ENCODE assay signal across 14 cellular contexts in genomic region chr9:126682928-126683697, GRCh38.
DNase-seq lines count a peak whose midpoint lies in the region; ATAC-seq and TF ChIP-seq lines count a peak whose summit lies in the region.
"Had no signal": no experiment of that assay in that cellular context is flagged by ENCODE, and none has a peak within 500 bp of the region (broad histone marks: within the 10 kb centered on the region; RNA-seq: fewer than 3 reads in every experiment).

No MANE protein-coding gene starts in this region.

- peaks cover 8% of the 10 kb centered on the region for H3K36me3 Mint-ChIP-seq in Caco-2 (ENCODE audit: insufficient read depth, unreplicated experiment)
- H3K36me3 Mint-ChIP-seq: immature natural killer cell had no signal

- H3K23ac ChIP-seq in neuronal stem cell (ENCODE audit: low read depth, low read length, poor library complexity), result peak overlapping the region; percentile 68

- H3K4me1 ChIP-seq in Caco-2 (no peaks in the 10 kb centered on the region; the same call in 1 of the 2 replicates), heart left ventricle (peaks cover 0 to 12% (median 0%) of the 10 kb centered on the region in 12 donors), neuronal stem cell (ENCODE audit: control insufficient read depth in 2 of 2, insufficient read depth in 1 of 2, low read depth in 1 of 2, low read length in 2 of 2) (peaks cover 0 to 7% of the 10 kb centered on the region in 2 donors)

- CTCF ChIA-PET in Caco-2 (lab: Charles Lee), result no interaction called here

- no peaks in the 10 kb centered on the region for H3K36me3 ChIP-seq in Caco-2 (ENCODE audit: control insufficient read depth, insufficient read depth, low read length)
- H3K36me3 ChIP-seq in heart left ventricle, result no peaks in the 10 kb centered on the region
- H3K36me3 ChIP-seq in neuronal stem cell (replicated peaks in 1 of 2; ENCODE audit: control insufficient read depth in 2 of 2, insufficient read depth in 2 of 2, low read length in 2 of 2), result no peaks in the 10 kb centered on the region

- no peak for TF ChIP-seq POLR2A in heart left ventricle (IDR thresholded peaks at IDR 0.05)

- POLR2A ChIA-PET in Caco-2 (lab: Charles Lee), result interaction anchor here (0.6 kb wide), 1 partner anchor 232 kb away, joined by 8 read pairs; no protein-coding TSS in a partner anchor

- peak overlapping the region; percentile 21 for H3K4me3 ChIP-seq in Caco-2 (ENCODE audit: low read depth, low read length)
- H3K4me3 ChIP-seq in heart left ventricle, result peak overlapping the region in 9 of 12 donors; percentile 10 to 43 (median 25)
- H3K4me3 ChIP-seq in neuronal stem cell (ENCODE audit: low read length in 2 of 2), result no peak overlapping the region
- H3K4me3 ChIP-seq: mucosa of descending colon had no signal

- no peak overlapping the region for H3K27ac ChIP-seq in heart left ventricle
- H3K27ac ChIP-seq in neuronal stem cell (replicated peaks; ENCODE audit: low read length), result no peak overlapping the region

- H3K4me2 ChIP-seq in neuronal stem cell (ENCODE audit: insufficient read depth, low read length, poor library complexity, severe bottlenecking), result no peak overlapping the region

- BruUV-seq in Caco-2 (replicated peaks; lab: Mats Ljungman, UMichigan), result no TSS peak

- no peak overlapping the region for H4K8ac ChIP-seq in neuronal stem cell (ENCODE audit: low read depth, low read length)

- H3K9me3 Mint-ChIP-seq in Caco-2 (ENCODE audit: unreplicated experiment), result no peaks in the 10 kb centered on the region

- DNase-seq in Caco-2, result peak in 1 of 2 experiments; percentile 51
- peak; percentile 43 for DNase-seq in SW480 (ENCODE audit: low spot score)
- DNase-seq in heart left ventricle, result peak in 4 of 5 donors; percentile 27 to 68 (median 42)
- DNase-seq in neuronal stem cell (ENCODE audit: low spot score), result no peak
- no peak for DNase-seq in HK-2 (ENCODE audit: unreplicated experiment)
- DNase-seq in epidermal melanocyte (ENCODE audit: insufficient read length, low spot score), result no peak
- DNase-seq in NCI-H1105 (lab: John Stamatoyannopoulos, UW), result no peak
- DNase-seq: activated naive CD4-positive, alpha-beta T cell treated with anti-CD3 and anti-CD28 coated beads, Interleukin-2, amount 50 U/mL, for 16 hours; immature natural killer cell; NCI-H2081; stimulated activated CD4-positive, alpha-beta T cell treated with anti-CD3 and anti-CD28 coated beads, Interleukin-4, amount 100 ng/mL, for 4 hours; stimulated activated naive CD4-positive, alpha-beta T cell treated with Interleukin-2 at 50 U/mL for 16 hours had no signal

- H3K4ac ChIP-seq in neuronal stem cell (ENCODE audit: low read length), result no peak overlapping the region

- no peak overlapping the region for H2BK12ac ChIP-seq in neuronal stem cell (ENCODE audit: low read length)

- H3K18ac ChIP-seq in neuronal stem cell (ENCODE audit: low read length), result peak overlapping the region; percentile 67

- peaks cover 26% of the 10 kb centered on the region for H3K4me1 Mint-ChIP-seq in Caco-2 (ENCODE audit: low read depth, unreplicated experiment)

- H2BK15ac ChIP-seq in neuronal stem cell (ENCODE audit: low read length), result no peak overlapping the region

- no peak overlapping the region for H3K27ac Mint-ChIP-seq in Caco-2 (ENCODE audit: unreplicated experiment)
- H3K27ac Mint-ChIP-seq: immature natural killer cell had no signal

- H3K9me3 ChIP-seq in Caco-2, result no peaks in the 10 kb centered on the region
- no peaks in the 10 kb centered on the region for H3K9me3 ChIP-seq in heart left ventricle
- peaks cover 0 to 5% of the 10 kb centered on the region in 2 donors for H3K9me3 ChIP-seq in neuronal stem cell (replicated peaks in 1 of 2; ENCODE audit: control insufficient read depth in 2 of 2, insufficient read depth in 1 of 2, low read depth in 1 of 2, low read length in 2 of 2)
- H3K9me3 ChIP-seq: mucosa of descending colon had no signal

- peak overlapping the region; percentile 61 for H2AFZ ChIP-seq in neuronal stem cell (ENCODE audit: low read length)

- H2BK120ac ChIP-seq in neuronal stem cell (ENCODE audit: low read depth, low read length), result no peak overlapping the region

- intact Hi-C loops in Caco-2 (cut with micrococcal nuclease; ENCODE audit: unreplicated experiment) (no loop called here), heart left ventricle (cut with DNase I) (loop anchor here in 4 of 10 donors (5.0 to 10.0 kb wide), 3 partner anchors 48 to 178 kb away; no protein-coding TSS in a partner anchor)

- H3K9ac ChIP-seq in neuronal stem cell (ENCODE audit: low read depth, low read length, poor library complexity), result no peak overlapping the region

- no peaks in the 10 kb centered on the region for H3K27me3 ChIP-seq in Caco-2 (replicated peaks; ENCODE audit: control insufficient read depth, insufficient read depth, low read length)
- peaks cover 0 to 66% (median 35%) of the 10 kb centered on the region in 9 donors for H3K27me3 ChIP-seq in heart left ventricle
- peaks cover 25 to 90% (median 90%) of the 10 kb centered on the region in 3 experiments for H3K27me3 ChIP-seq in neuronal stem cell (ENCODE audit: control insufficient read depth in 3 of 3, insufficient read depth in 3 of 3, low read depth in 1 of 3, low read length in 3 of 3)

- H3K14ac ChIP-seq in neuronal stem cell (ENCODE audit: low read length), result no peak overlapping the region

- H4K91ac ChIP-seq in neuronal stem cell (ENCODE audit: low read depth, low read length, poor library complexity), result no peak overlapping the region

- WGBS in heart left ventricle, 4 donors, result 3 to 6% (median 4%) methylated on average over 23 to 69 of the region's 69 CpGs
- no CpG with 5 or more reads among the region's 69 CpGs for WGBS in neuronal stem cell (ENCODE audit: extremely low coverage in 2 of 2, insufficient read length in 2 of 2, insufficient replicate concordance in 1 of 2), 2 donors

- H3K4me3 Mint-ChIP-seq in Caco-2 (ENCODE audit: unreplicated experiment), result peak overlapping the region; percentile 45

- no peak overlapping the region for H2BK5ac ChIP-seq in neuronal stem cell (ENCODE audit: low read length)

- H3K79me1 ChIP-seq in neuronal stem cell (ENCODE audit: low read depth, low read length), result no peaks in the 10 kb centered on the region

- H2AK5ac ChIP-seq in neuronal stem cell (ENCODE audit: low read depth, low read length), result peak overlapping the region; percentile 82

- no peaks in the 10 kb centered on the region for H3K27me3 Mint-ChIP-seq in Caco-2 (ENCODE audit: insufficient read depth, unreplicated experiment)

- TF ChIP-seq CTCF in Caco-2 (IDR thresholded peaks at IDR 0.05; ENCODE audit: insufficient read depth in 1 of 2, low read depth in 1 of 2, low read length in 1 of 2, severe bottlenecking in 1 of 2, unreplicated experiment in 1 of 2) (no peak), heart left ventricle (IDR thresholded peaks at IDR 0.05) (no peak)

- peak in 3 of 4 donors; percentile 13 to 71 (median 36) for ATAC-seq in heart left ventricle
- no peak for ATAC-seq in HG02870 (IDR thresholded peaks at IDR 0.05; ENCODE audit: unreplicated experiment)
- ATAC-seq: mucosa of descending colon had no signal

Comparison
In these comparisons a context has a peak if more than half of its experiments do, and no peak if none do; other contexts are left out.
1. DNase-seq: peak in SW480 (single experiment) and heart left ventricle (4 of 5); none in neuronal stem cell (single experiment), HK-2 (single experiment), epidermal melanocyte (single experiment) and NCI-H1105 (single experiment).
2. H3K4me3 ChIP-seq: peak in Caco-2 (single experiment) and heart left ventricle (9 of 12); none in neuronal stem cell (0 of 2).